ENCODE assay signal across 2 cellular contexts in genomic region chr7:70060298-70061068, GRCh38.
TF ChIP-seq lines count a peak whose summit lies in the region.

No MANE protein-coding gene starts in this region.

TF ChIP-seq in SK-N-SH treated with all-trans-retinoic acid at 6 μM for 48 hours, 23 proteins besides CTCF, POLR2A, EP300 and RAD21 (continued from another document):
- no peak for TF ChIP-seq CREB5 (CRISPR knock-in tag; IDR thresholded peaks at IDR 0.05; ENCODE audit: low read depth)
- TF ChIP-seq ZNF70 (CRISPR knock-in tag; IDR thresholded peaks at IDR 0.05) = no peak
- no peak for TF ChIP-seq RARB (CRISPR knock-in tag; IDR thresholded peaks at IDR 0.05)
- no peak for TF ChIP-seq ARNTL (CRISPR knock-in tag; IDR thresholded peaks at IDR 0.05; ENCODE audit: borderline replicate concordance, low read depth)
- TF ChIP-seq ISL1 (CRISPR knock-in tag; IDR thresholded peaks at IDR 0.05) = no peak
- TF ChIP-seq ZFP30 (CRISPR knock-in tag; IDR thresholded peaks at IDR 0.05) = no peak
- TF ChIP-seq POU6F1 (CRISPR knock-in tag; IDR thresholded peaks at IDR 0.05; ENCODE audit: borderline replicate concordance, low read depth) = no peak
- no peak for TF ChIP-seq PATZ1 (CRISPR knock-in tag; IDR thresholded peaks at IDR 0.05; ENCODE audit: borderline replicate concordance)
- no peak for TF ChIP-seq ZNF8 (CRISPR knock-in tag; IDR thresholded peaks at IDR 0.05)
- TF ChIP-seq SNAI2 (CRISPR knock-in tag; IDR thresholded peaks at IDR 0.05) = no peak
- no peak for TF ChIP-seq PPARA (CRISPR knock-in tag; IDR thresholded peaks at IDR 0.05; ENCODE audit: borderline replicate concordance)
- no peak for TF ChIP-seq TSHZ2 (CRISPR knock-in tag; IDR thresholded peaks at IDR 0.05)
- TF ChIP-seq TOX (CRISPR knock-in tag; IDR thresholded peaks at IDR 0.05; ENCODE audit: borderline replicate concordance) = no peak
- TF ChIP-seq CSRNP3 (CRISPR knock-in tag; IDR thresholded peaks at IDR 0.05) = no peak

TF ChIP-seq in SK-N-SH, 30 proteins besides CTCF, POLR2A, EP300 and RAD21 (continued from another document):
- no peak for TF ChIP-seq ZBTB33 (IDR thresholded peaks at IDR 0.05; ENCODE audit: borderline replicate concordance, low read depth)
- TF ChIP-seq TEAD4 (IDR thresholded peaks at IDR 0.05; ENCODE audit: borderline replicate concordance, insufficient read depth) = no peak
- no peak for TF ChIP-seq RCOR1 (IDR thresholded peaks at IDR 0.05; ENCODE audit: low read length)
- TF ChIP-seq REST (IDR thresholded peaks at IDR 0.05; ENCODE audit: low read depth, low read length) = no peak
